1 cellular context compared by ENCODE assay signal in genomic region chr2:65371094-65371474, GRCh38.
TF ChIP-seq lines count a peak whose summit lies in the region.

No MANE protein-coding gene starts in this region.

TF ChIP-seq in HepG2, 621 proteins besides CTCF, POLR2A, EP300 and RAD21 (continued from another document):
- TF ChIP-seq LRRFIP1 (CRISPR knock-in tag; conservative IDR thresholded peaks at IDR 0.05), result no peak
- no peak for TF ChIP-seq MAFG (CRISPR knock-in tag; IDR thresholded peaks at IDR 0.05)
- no peak for TF ChIP-seq RFX3 (CRISPR knock-in tag; IDR thresholded peaks at IDR 0.05)
- 0 out of 2 replicates have a peak, but pooled peaks have one; percentile 22 for TF ChIP-seq ZNF337 (CRISPR knock-in tag; IDR thresholded peaks at IDR 0.05; ENCODE audit: borderline replicate concordance, low read depth)
- TF ChIP-seq KLF13 (CRISPR knock-in tag; IDR thresholded peaks at IDR 0.05), result no peak
- no peak for TF ChIP-seq TMF1 (CRISPR knock-in tag; IDR thresholded peaks at IDR 0.05; ENCODE audit: low read depth)
- TF ChIP-seq ZFP36L2 (CRISPR knock-in tag; IDR thresholded peaks at IDR 0.05), result no peak
- no peak for TF ChIP-seq ZNF180 (CRISPR knock-in tag; IDR thresholded peaks at IDR 0.05; ENCODE audit: borderline replicate concordance, low read depth)
- TF ChIP-seq NONO (IDR thresholded peaks at IDR 0.05), result no peak
- no peak for TF ChIP-seq NONO (CRISPR knock-in tag; conservative IDR thresholded peaks at IDR 0.05)
- TF ChIP-seq TBX2 (CRISPR knock-in tag; IDR thresholded peaks at IDR 0.05; ENCODE audit: borderline replicate concordance), result peak; percentile 6; the same call in 1 of the 2 replicates
- peak; percentile 14; the same call in 1 of the 2 replicates for TF ChIP-seq ZNF501 (CRISPR knock-in tag; IDR thresholded peaks at IDR 0.05)
- no peak for TF ChIP-seq NFATC3 (CRISPR knock-in tag; IDR thresholded peaks at IDR 0.05)
- no peak for TF ChIP-seq TCF7L2 (IDR thresholded peaks at IDR 0.05; ENCODE audit: low read depth, low read length)
- TF ChIP-seq ZBTB38 (CRISPR knock-in tag; IDR thresholded peaks at IDR 0.05), result no peak
- no peak for TF ChIP-seq KLF12 (CRISPR knock-in tag; IDR thresholded peaks at IDR 0.05; ENCODE audit: borderline replicate concordance)
- TF ChIP-seq ZNF235 (CRISPR knock-in tag; IDR thresholded peaks at IDR 0.05; ENCODE audit: borderline replicate concordance), result no peak
- no peak for TF ChIP-seq CBX2 (IDR thresholded peaks at IDR 0.05; ENCODE audit: low read depth, low read length)
- TF ChIP-seq CBX2 (CRISPR knock-in tag; IDR thresholded peaks at IDR 0.05; ENCODE audit: low read depth), result no peak
- no peak for TF ChIP-seq KLF11 (CRISPR knock-in tag; IDR thresholded peaks at IDR 0.05)
- peak; percentile 11; the same call in 1 of the 2 replicates for TF ChIP-seq ZNF136 (CRISPR knock-in tag; IDR thresholded peaks at IDR 0.05; ENCODE audit: low read depth)
TF ChIP-seq in HepG2: peak in this region for 15.
